Comparison of ENCODE assay signal across 34 cellular contexts in the genomic region with DNA sequence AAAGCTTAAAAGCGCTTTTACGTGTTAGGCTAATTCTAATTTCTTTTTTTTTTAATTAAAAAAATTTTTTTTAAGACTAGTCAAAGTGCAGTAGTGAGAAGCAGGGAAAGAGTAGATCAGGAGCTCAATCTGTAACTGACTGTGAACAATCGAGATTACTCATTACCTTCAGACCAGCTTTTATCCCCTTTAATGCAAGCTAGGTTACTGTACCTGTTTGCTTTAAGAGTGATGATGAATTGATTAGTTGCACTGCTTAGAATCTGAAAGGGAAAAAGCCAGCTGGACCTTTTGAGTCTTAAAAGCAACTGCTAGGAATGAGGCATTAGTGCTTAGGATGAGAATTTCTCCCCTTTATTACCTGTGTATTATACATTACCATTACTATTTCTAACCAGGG.
"Had no signal": no experiment of that assay in that cellular context is flagged by ENCODE, and none has a peak within 500 bp of the region (broad histone marks: within the 10 kb centered on the region; RNA-seq: fewer than 3 reads in every experiment).

No MANE protein-coding gene starts in this region.

- ATAC-seq: activated CD8-positive, alpha-beta T cell treated with anti-CD3 and anti-CD28 coated beads for 36 hours; activated naive CD4-positive, alpha-beta T cell treated with anti-CD3 and anti-CD28 coated beads, Interleukin-2, amount 50 U/mL, for 72 hours; activated T-cell treated with anti-CD3 and anti-CD28 coated beads, Interleukin-2, amount 50 U/mL, for 4 hours; activated T-cell treated with anti-CD3 and anti-CD28 coated beads, Interleukin-2, amount 50 U/mL, for 72 hours; activated T-helper 17 cell treated with anti-CD3 and anti-CD28 coated beads, Interleukin-2, amount 50 U/mL, for 72 hours; body of pancreas had no signal

- H3K4me3 ChIP-seq: adrenal gland, body of pancreas, breast epithelium had no signal

- H3K27ac ChIP-seq: adrenal gland, brain microvascular endothelial cell, breast epithelium, VCaP had no signal

- DNase-seq: activated B cell treated with CpG ODN at 0.5 μM for 24 hours; activated CD4-positive, alpha-beta memory T cell treated with anti-CD3 and anti-CD28 coated beads for 36 hours; activated CD4-positive, alpha-beta T cell treated with anti-CD3 and anti-CD28 coated beads for 4 hours; activated CD4-positive, alpha-beta T cell treated with anti-CD3 and anti-CD28 coated beads, Interleukin-2, amount 10 ng/mL, durations not matched to agents 24 days and 14 days; activated CD4-positive, alpha-beta T cell treated with anti-CD3 and anti-CD28 coated beads, Interleukin-2, amount 50 U/mL, for 1 hour; activated CD4-positive, alpha-beta T cell treated with anti-CD3 and anti-CD28 coated beads, Interleukin-2, amount 50 U/mL, for 4 hours; activated CD4-positive, CD25-positive, alpha-beta regulatory T cell treated with anti-CD3 and anti-CD28 coated beads, Interleukin-2, amount 50 U/mL, for 72 hours; activated CD8-positive, alpha-beta memory T cell treated with anti-CD3 and anti-CD28 coated beads, Interleukin-2, amount 50 U/mL, for 4 hours; activated CD8-positive, alpha-beta T cell treated with anti-CD3 and anti-CD28 coated beads for 36 hours; activated effector memory CD4-positive, alpha-beta T cell treated with anti-CD3 and anti-CD28 coated beads, Interleukin-2, amount 50 U/mL, for 16 hours; activated gamma-delta T cell treated with Interleukin-2 at 50 U/mL for 16 hours; activated naive CD4-positive, alpha-beta T cell; activated naive CD4-positive, alpha-beta T cell treated with anti-CD3 and anti-CD28 coated beads for 36 hours; activated naive CD4-positive, alpha-beta T cell treated with anti-CD3 and anti-CD28 coated beads, Interleukin-2, amount 50 U/mL, for 16 hours; activated naive CD8-positive, alpha-beta T cell treated with anti-CD3 and anti-CD28 coated beads for 36 hours; activated T-cell treated with anti-CD3 and anti-CD28 coated beads for 4 hours; activated T-cell treated with anti-CD3 and anti-CD28 coated beads, Interleukin-2, amount 50 U/mL, for 1 hour; activated T-cell treated with anti-CD3 and anti-CD28 coated beads, Interleukin-2, amount 50 U/mL, for 4 hours; activated T-cell treated with anti-CD3 and anti-CD28 coated beads, Interleukin-2, amount 50 U/mL, for 72 hours; adrenal gland; amniotic stem cell; aorta; body of pancreas; brain microvascular endothelial cell; central memory CD4-positive, alpha-beta T cell; T-helper 1 cell; T-helper 2 cell; T-helper 9 cell had no signal

- H3K4me1 ChIP-seq: breast epithelium had no signal

- H3K36me3 ChIP-seq: breast epithelium had no signal

- FAIRE-seq: astrocyte, TTC549 had no signal

- H3K27me3 ChIP-seq: adrenal gland, body of pancreas, brain microvascular endothelial cell, breast epithelium had no signal

- H3K9me3 ChIP-seq: adrenal gland, body of pancreas, breast epithelium had no signal
